Comparison of ENCODE assay signal across 11 cellular contexts in genomic region chr19:51808333-51808986, GRCh38. TPM values are rescaled to one million over a fixed set of nuclear protein-coding genes. Genes with fewer than 3 reads are reported as not detected.
DNase-seq lines count a peak whose midpoint lies in the region; FAIRE-seq and TF ChIP-seq lines count a peak whose summit lies in the region.
"Had no signal": no experiment of that assay in that cellular context is flagged by ENCODE, and none has a peak within 500 bp of the region (broad histone marks: within the 10 kb centered on the region; RNA-seq: fewer than 3 reads in every experiment).

No MANE protein-coding gene starts in this region.

- H3K27me3 Mint-ChIP-seq in activated naive CD4-positive, alpha-beta T cell treated with anti-CD3 and anti-CD28 coated beads, Interleukin-2, amount 10 ng/mL, durations not matched to agents 7 days and 5 days = no peaks in the 10 kb centered on the region
- H3K27me3 Mint-ChIP-seq in type B pancreatic cell = no peaks in the 10 kb centered on the region
- H3K27me3 Mint-ChIP-seq: activated CD4-positive, alpha-beta memory T cell treated with anti-CD3 and anti-CD28 coated beads for 36 hours had no signal

- DNase-seq in COLO829 (ENCODE audit: low spot score) = peak; percentile 36
- peak; percentile 54 for DNase-seq in HT-29 (ENCODE audit: low spot score)
- DNase-seq in adipocyte (ENCODE audit: low read depth) = peak; percentile 53
- DNase-seq in keratinocyte (ENCODE audit: low read depth, low spot score) = no peak
- DNase-seq in activated naive CD4-positive, alpha-beta T cell treated with anti-CD3 and anti-CD28 coated beads, Interleukin-2, amount 10 ng/mL, durations not matched to agents 7 days and 5 days = no peak
- DNase-seq in type B pancreatic cell (ENCODE audit: extremely low spot score, unreplicated experiment) = no peak
- DNase-seq in frontal cortex (ENCODE audit: low spot score in 2 of 2) = no peak
- DNase-seq: activated CD4-positive, alpha-beta memory T cell treated with anti-CD3 and anti-CD28 coated beads for 36 hours; NCI-H2227 treated with DMSO at 0.1 percent for 48 hours; uterus had no signal

- no peaks in the 10 kb centered on the region for H3K4me1 Mint-ChIP-seq in activated naive CD4-positive, alpha-beta T cell treated with anti-CD3 and anti-CD28 coated beads, Interleukin-2, amount 10 ng/mL, durations not matched to agents 7 days and 5 days
- no peaks in the 10 kb centered on the region for H3K4me1 Mint-ChIP-seq in type B pancreatic cell (ENCODE audit: unreplicated experiment)

- H3K4me3 ChIP-seq in adipocyte (ENCODE audit: low read length) (no peak overlapping the region), keratinocyte (ENCODE audit: control insufficient read depth in 2 of 3, extremely low read depth in 1 of 3, insufficient read depth in 2 of 3, low read depth in 1 of 3, low read length in 3 of 3) (no peak overlapping the region)
- H3K4me3 ChIP-seq: uterus had no signal

- H3K27ac ChIP-seq in keratinocyte (ENCODE audit: control insufficient read depth, insufficient read depth, low read length) = no peak overlapping the region
- H3K27ac ChIP-seq: uterus had no signal

- no peaks in the 10 kb centered on the region for H3K27me3 ChIP-seq in adipocyte (replicated peaks; ENCODE audit: control insufficient read depth, insufficient read depth, low read length)
- no peaks in the 10 kb centered on the region for H3K27me3 ChIP-seq in keratinocyte (ENCODE audit: control insufficient read depth, extremely low read depth, insufficient read depth, low read length)
- H3K27me3 ChIP-seq: uterus had no signal

- CTCF ChIA-PET in activated naive CD4-positive, alpha-beta T cell treated with anti-CD3 and anti-CD28 coated beads, Interleukin-2, amount 10 ng/mL, durations not matched to agents 7 days and 5 days (lab: Charles Lee) = interaction anchor here (0.5 kb wide), 1 partner anchor 278 kb away, joined by 3 read pairs; no protein-coding TSS in a partner anchor

- FAIRE-seq in keratinocyte (lab: Jason Lieb, UNC) (no peak), frontal cortex (lab: Jason Lieb, UNC) (no peak)

- peak in 2 of 3 experiments; percentile 2 to 19 for TF ChIP-seq CTCF in keratinocyte (optimal IDR thresholded peaks at IDR 0.05 in 1 of 3, IDR thresholded peaks at IDR 0.05 in 1 of 3, conservative IDR thresholded peaks at IDR 0.05 in 1 of 3; ENCODE audit: extremely low read depth in 1 of 3, insufficient read depth in 2 of 3, low read length in 3 of 3)
- no peak for TF ChIP-seq CTCF in type B pancreatic cell (conservative IDR thresholded peaks at IDR 0.05)

- H3K9me1 ChIP-seq in keratinocyte (ENCODE audit: control insufficient read depth, extremely low read depth, insufficient read depth, low read length) = no peaks in the 10 kb centered on the region

- H3K9me3 Mint-ChIP-seq in activated naive CD4-positive, alpha-beta T cell treated with anti-CD3 and anti-CD28 coated beads, Interleukin-2, amount 10 ng/mL, durations not matched to agents 7 days and 5 days = peaks cover 33% of the 10 kb centered on the region
- H3K9me3 Mint-ChIP-seq in type B pancreatic cell = peaks cover 8% of the 10 kb centered on the region

- no peaks in the 10 kb centered on the region for H3K36me3 ChIP-seq in adipocyte (ENCODE audit: control insufficient read depth, insufficient read depth, low read length, severe bottlenecking)
- no peaks in the 10 kb centered on the region for H3K36me3 ChIP-seq in keratinocyte (ENCODE audit: control insufficient read depth in 2 of 2, extremely low read depth in 1 of 2, insufficient read depth in 2 of 2, low read length in 2 of 2)
- H3K36me3 ChIP-seq: uterus had no signal

- peaks cover 22% of the 10 kb centered on the region for H3K4me1 ChIP-seq in adipocyte (ENCODE audit: control insufficient read depth, insufficient read depth, low read length)
- peaks cover 17% of the 10 kb centered on the region for H3K4me1 ChIP-seq in keratinocyte (ENCODE audit: control insufficient read depth, extremely low read depth, insufficient read depth, low read length)
- H3K4me1 ChIP-seq: uterus had no signal

- H3K4me3 Mint-ChIP-seq in activated naive CD4-positive, alpha-beta T cell treated with anti-CD3 and anti-CD28 coated beads, Interleukin-2, amount 10 ng/mL, durations not matched to agents 7 days and 5 days = no peak overlapping the region
- H3K4me3 Mint-ChIP-seq in type B pancreatic cell = no peak overlapping the region
- H3K4me3 Mint-ChIP-seq: activated CD4-positive, alpha-beta memory T cell treated with anti-CD3 and anti-CD28 coated beads for 36 hours had no signal

- no peaks in the 10 kb centered on the region for H3K36me3 Mint-ChIP-seq in activated naive CD4-positive, alpha-beta T cell treated with anti-CD3 and anti-CD28 coated beads, Interleukin-2, amount 10 ng/mL, durations not matched to agents 7 days and 5 days
- H3K36me3 Mint-ChIP-seq in type B pancreatic cell = no peaks in the 10 kb centered on the region
- H3K36me3 Mint-ChIP-seq: activated CD4-positive, alpha-beta memory T cell treated with anti-CD3 and anti-CD28 coated beads for 36 hours had no signal

- no peaks in the 10 kb centered on the region for H4K20me1 ChIP-seq in keratinocyte (ENCODE audit: control insufficient read depth, extremely low read depth, insufficient read depth, low read length)

- H3K27ac Mint-ChIP-seq in activated naive CD4-positive, alpha-beta T cell treated with anti-CD3 and anti-CD28 coated beads, Interleukin-2, amount 10 ng/mL, durations not matched to agents 7 days and 5 days = no peak overlapping the region
- no peak overlapping the region for H3K27ac Mint-ChIP-seq in type B pancreatic cell
- H3K27ac Mint-ChIP-seq: activated CD4-positive, alpha-beta memory T cell treated with anti-CD3 and anti-CD28 coated beads for 36 hours; activated naive CD4-positive, alpha-beta T cell treated with anti-CD3 and anti-CD28 coated beads, Interleukin-2, amount 50 U/mL, for 72 hours had no signal

- no peak overlapping the region for H3K4me2 ChIP-seq in keratinocyte (ENCODE audit: control insufficient read depth, extremely low read depth, insufficient read depth, low read depth, low read length)

- H3K9ac ChIP-seq in adipocyte (ENCODE audit: low read length) = peak overlapping the region; percentile 11
- no peak overlapping the region for H3K9ac ChIP-seq in keratinocyte (ENCODE audit: control insufficient read depth, extremely low read depth, insufficient read depth, low read length)

- no peaks in the 10 kb centered on the region for H3K9me3 ChIP-seq in adipocyte (ENCODE audit: control insufficient read depth, low read length)
- no peaks in the 10 kb centered on the region for H3K9me3 ChIP-seq in keratinocyte (ENCODE audit: control insufficient read depth, low read depth, low read length)
- H3K9me3 ChIP-seq: uterus had no signal

- dilution Hi-C loops in keratinocyte (cut with MboI; ENCODE audit: extremely low pct_ligation_motif_present, low sequenced_read_pairs) = no loop called here

- peak overlapping the region; percentile 6 for H2AFZ ChIP-seq in keratinocyte (ENCODE audit: control insufficient read depth, low read length)

- no peaks in the 10 kb centered on the region for H3K79me2 ChIP-seq in keratinocyte (ENCODE audit: control insufficient read depth, insufficient read depth, low read length)

RNA-seq across cellular contexts. Expression of gene FPR3, which starts 13.5 kb away (rescaled TPM):
- not detected in 2 replicates for total RNA-seq in HT-29 (2014; rRNA removed; shearing (Covaris generic))
- polyA plus RNA-seq in keratinocyte = not detected in 3 replicates
- not detected for polyA plus RNA-seq in keratinocyte (2011; ENCODE audit: low read depth)
- not detected in 2 replicates for polyA plus RNA-seq in keratinocyte (2011; cell fraction: cytosol; rRNA removed)
- polyA plus RNA-seq in keratinocyte (2011; cell fraction: nucleus; rRNA removed) = not detected in 2 replicates
- polyA plus RNA-seq in keratinocyte (2012; ENCODE audit: low replicate concordance) = not detected in 2 replicates
- not detected in 3 replicates for polyA minus RNA-seq in keratinocyte
- not detected for polyA minus RNA-seq in keratinocyte (2011; cell fraction: cytosol; rRNA and poly(A)+ RNA removed)
- polyA minus RNA-seq in keratinocyte (2011; cell fraction: nucleus; rRNA and poly(A)+ RNA removed) = not detected in 2 replicates
- not detected in 2 replicates for total RNA-seq in type B pancreatic cell (ENCODE audit: low replicate concordance)
- total RNA-seq in frontal cortex = under 0.01 TPM
- total RNA-seq: activated CD4-positive, alpha-beta memory T cell treated with anti-CD3 and anti-CD28 coated beads for 36 hours; activated naive CD4-positive, alpha-beta T cell treated with anti-CD3 and anti-CD28 coated beads, Interleukin-2, amount 50 U/mL, for 72 hours had no signal

RNA-seq across cellular contexts. Expression of gene FPR2, which starts 47.5 kb away (rescaled TPM):
- not detected in 2 replicates for total RNA-seq in HT-29 (2014; rRNA removed; shearing (Covaris generic))
- polyA plus RNA-seq in keratinocyte = 0.03 to 0.06 TPM (median 0.05 TPM) in 3 replicates
- not detected for polyA plus RNA-seq in keratinocyte (2011; ENCODE audit: low read depth)
- 0.08 TPM in 1 of 2 replicates, not detected in the other for polyA plus RNA-seq in keratinocyte (2011; cell fraction: cytosol; rRNA removed)
- polyA plus RNA-seq in keratinocyte (2011; cell fraction: nucleus; rRNA removed) = 0.13 TPM in 1 of 2 replicates, not detected in the other
- polyA plus RNA-seq in keratinocyte (2012; ENCODE audit: low replicate concordance) = not detected in 2 replicates
- 0.32 TPM in 1 of 3 replicates, not detected in the others for polyA minus RNA-seq in keratinocyte
- not detected for polyA minus RNA-seq in keratinocyte (2011; cell fraction: cytosol; rRNA and poly(A)+ RNA removed)
- not detected in 2 replicates for polyA minus RNA-seq in keratinocyte (2011; cell fraction: nucleus; rRNA and poly(A)+ RNA removed)
- total RNA-seq in type B pancreatic cell (ENCODE audit: low replicate concordance) (not detected in 2 replicates), frontal cortex (0.41 TPM)
- total RNA-seq: activated CD4-positive, alpha-beta memory T cell treated with anti-CD3 and anti-CD28 coated beads for 36 hours; activated naive CD4-positive, alpha-beta T cell treated with anti-CD3 and anti-CD28 coated beads, Interleukin-2, amount 50 U/mL, for 72 hours had no signal

RNA-seq across cellular contexts. Expression of gene FPR1, which starts 56.8 kb away (rescaled TPM):
- total RNA-seq in HT-29 (2014; rRNA removed; shearing (Covaris generic)) = not detected in 2 replicates
- polyA plus RNA-seq in keratinocyte = 2.4 to 7.7 TPM (median 3.0 TPM) in 3 replicates
- not detected for polyA plus RNA-seq in keratinocyte (2011; ENCODE audit: low read depth)
- polyA plus RNA-seq in keratinocyte (2011; cell fraction: cytosol; rRNA removed) = 2.2 and 2.7 TPM in 2 replicates
- polyA plus RNA-seq in keratinocyte (2011; cell fraction: nucleus; rRNA removed) = 5.7 and 6.5 TPM in 2 replicates
- 0.51 and 1.2 TPM in 2 replicates for polyA plus RNA-seq in keratinocyte (2012; ENCODE audit: low replicate concordance)
- 3.3 to 23.2 TPM (median 6.4 TPM) in 3 replicates for polyA minus RNA-seq in keratinocyte
- not detected for polyA minus RNA-seq in keratinocyte (2011; cell fraction: cytosol; rRNA and poly(A)+ RNA removed)
- polyA minus RNA-seq in keratinocyte (2011; cell fraction: nucleus; rRNA and poly(A)+ RNA removed) = 3.3 and 3.6 TPM in 2 replicates
- total RNA-seq in type B pancreatic cell (ENCODE audit: low replicate concordance) = not detected in 2 replicates
- total RNA-seq in frontal cortex = 4.5 TPM
- total RNA-seq: activated CD4-positive, alpha-beta memory T cell treated with anti-CD3 and anti-CD28 coated beads for 36 hours; activated naive CD4-positive, alpha-beta T cell treated with anti-CD3 and anti-CD28 coated beads, Interleukin-2, amount 50 U/mL, for 72 hours had no signal

Comparison
In these comparisons a context has a peak if more than half of its experiments do, and no peak if none do; other contexts are left out.
1. DNase-seq: peak in COLO829 (single experiment), HT-29 (single experiment) and adipocyte (single experiment); none in keratinocyte (single experiment), activated naive CD4-positive, alpha-beta T cell treated with anti-CD3 and anti-CD28 coated beads, Interleukin-2, amount 10 ng/mL, durations not matched to agents 7 days and 5 days (single experiment), type B pancreatic cell (single experiment) and frontal cortex (0 of 2).